ENCODE assay signal across 12 cellular contexts in the genomic region with DNA sequence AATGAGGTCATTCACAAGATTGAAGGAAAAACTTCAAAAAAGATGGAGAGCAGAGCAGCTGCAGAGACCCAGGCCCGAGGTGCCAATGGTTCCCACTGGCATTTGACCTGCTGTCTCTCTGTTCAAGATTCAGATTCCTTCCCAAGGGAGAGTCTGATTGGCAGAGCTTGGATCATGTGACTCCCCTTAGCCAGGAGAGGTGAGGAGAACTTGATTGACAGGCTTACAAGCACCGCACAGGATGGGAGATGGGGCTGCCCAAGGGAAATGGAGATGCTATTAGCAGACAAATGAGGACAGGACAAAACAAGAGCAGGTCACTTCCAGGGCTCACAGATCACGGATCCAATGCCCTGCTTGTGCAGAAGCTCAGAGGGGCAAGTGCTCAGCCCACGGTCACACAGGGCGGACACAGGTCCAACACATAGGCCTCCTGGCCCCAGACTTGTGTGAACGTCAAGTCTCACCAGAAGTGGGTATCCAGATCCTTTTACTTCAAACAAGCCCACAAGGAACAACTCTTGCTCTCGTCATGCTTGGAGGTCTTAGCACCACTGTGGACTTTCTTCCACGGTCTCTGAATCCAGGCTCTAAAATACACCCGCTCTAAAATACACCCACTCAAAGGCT.
"Had no signal": no experiment of that assay in that cellular context is flagged by ENCODE, and none has a peak within 500 bp of the region (broad histone marks: within the 10 kb centered on the region; RNA-seq: fewer than 3 reads in every experiment).

No MANE protein-coding gene starts in this region.

- H3K9me3 ChIP-seq: body of pancreas, left lung, tibial artery had no signal

- H3K9me3 Mint-ChIP-seq: activated CD4-positive, alpha-beta T cell treated with anti-CD3 and anti-CD28 coated beads, Interleukin-2, amount 10 ng/mL, durations not matched to agents 24 days and 14 days; activated naive CD4-positive, alpha-beta T cell treated with anti-CD3 and anti-CD28 coated beads for 36 hours had no signal

- H3K27ac ChIP-seq: body of pancreas, left lung, right atrium auricular region, tibial artery had no signal

- H3K27me3 ChIP-seq: body of pancreas, right atrium auricular region had no signal

- DNase-seq: activated CD4-positive, alpha-beta T cell treated with anti-CD3 and anti-CD28 coated beads, Interleukin-2, amount 10 ng/mL, durations not matched to agents 24 days and 14 days; activated naive CD4-positive, alpha-beta T cell treated with anti-CD3 and anti-CD28 coated beads for 36 hours; body of pancreas; erythroblast; left lung; stimulated activated CD4-positive, alpha-beta T cell treated with anti-CD3 and anti-CD28 coated beads, Interleukin-2, amount 100 ng/mL, for 24 hours; stimulated activated naive CD8-positive, alpha-beta T cell treated with anti-CD3 and anti-CD28 coated beads, Interleukin-15, Interleukin-2, amounts not matched to agents 100 U/mL and 50 U/mL, for 24 hours; substantia nigra; T1000; tibial artery had no signal

- H3K36me3 ChIP-seq: left lung, right atrium auricular region, tibial artery had no signal

- ATAC-seq: body of pancreas; left lung; stimulated activated naive CD8-positive, alpha-beta T cell treated with anti-CD3 and anti-CD28 coated beads, Interleukin-15, Interleukin-2, amounts not matched to agents 100 U/mL and 50 U/mL, for 24 hours had no signal

- H3K4me3 ChIP-seq: body of pancreas, left lung, right atrium auricular region, tibial artery had no signal

- H3K4me3 Mint-ChIP-seq: activated CD4-positive, alpha-beta T cell treated with anti-CD3 and anti-CD28 coated beads, Interleukin-2, amount 10 ng/mL, durations not matched to agents 24 days and 14 days; activated naive CD4-positive, alpha-beta T cell treated with anti-CD3 and anti-CD28 coated beads for 36 hours had no signal

- H3K27ac Mint-ChIP-seq: activated CD4-positive, alpha-beta T cell treated with anti-CD3 and anti-CD28 coated beads, Interleukin-2, amount 10 ng/mL, durations not matched to agents 24 days and 14 days; activated naive CD4-positive, alpha-beta T cell treated with anti-CD3 and anti-CD28 coated beads for 36 hours; progenitor cell of endocrine pancreas had no signal

- H3K4me1 ChIP-seq: body of pancreas, left lung, right atrium auricular region, tibial artery had no signal
